ENCODE assay signal across 13 cellular contexts in the genomic region with DNA sequence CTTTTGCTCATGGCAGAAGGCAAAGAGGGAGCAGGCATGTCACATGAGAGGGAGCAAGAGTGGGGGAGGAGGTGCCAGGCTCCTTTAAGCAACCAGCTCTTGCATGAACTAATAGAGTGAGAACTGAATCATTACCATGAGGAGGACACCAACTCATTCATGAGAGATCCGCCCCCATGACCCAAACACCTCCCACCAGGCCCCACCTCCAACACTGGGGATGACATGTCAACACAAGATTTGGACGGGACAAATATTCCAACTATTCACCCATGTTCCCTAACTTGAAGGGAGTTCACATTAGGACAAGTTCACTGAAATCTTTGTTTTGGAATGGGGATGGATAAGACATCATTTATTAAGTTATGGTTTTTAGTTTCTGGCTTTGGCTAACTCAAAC.
"Had no signal": no experiment of that assay in that cellular context is flagged by ENCODE, and none has a peak within 500 bp of the region (broad histone marks: within the 10 kb centered on the region; RNA-seq: fewer than 3 reads in every experiment).

No MANE protein-coding gene starts in this region.

- H3K4me3 ChIP-seq: dorsolateral prefrontal cortex, esophagus squamous epithelium, pancreas, smooth muscle cell had no signal

- H3K36me3 ChIP-seq: brain microvascular endothelial cell, esophagus squamous epithelium, pancreas had no signal

- H3K27ac ChIP-seq: brain microvascular endothelial cell, dorsolateral prefrontal cortex, esophagus squamous epithelium, pancreas had no signal

- DNase-seq: activated CD8-positive, alpha-beta memory T cell treated with anti-CD3 and anti-CD28 coated beads, Interleukin-2, amount 10 ng/mL, durations not matched to agents 7 days and 5 days; activated effector memory CD4-positive, alpha-beta T cell treated with Interleukin-2 at 50 U/mL for 16 hours; activated T-cell treated with anti-CD3 and anti-CD28 coated beads, Interleukin-2, amount 50 U/mL, for 24 hours; brain microvascular endothelial cell; dorsolateral prefrontal cortex; esophagus squamous epithelium; left cardiac atrium; mesenchymal stem cell; pancreas; SIG-M5; trophoblast cell had no signal

- ATAC-seq: activated CD8-positive, alpha-beta memory T cell treated with anti-CD3 and anti-CD28 coated beads, Interleukin-2, amount 10 ng/mL, durations not matched to agents 7 days and 5 days; pancreas; stimulated activated effector memory CD8-positive, alpha-beta T cell treated with anti-CD3 and anti-CD28 coated beads, Interleukin-12 subunit alpha, Interleukin-12 subunit beta, amount 100 ng/mL, for 72 hours had no signal

- H3K27me3 ChIP-seq: brain microvascular endothelial cell, dorsolateral prefrontal cortex, esophagus squamous epithelium, pancreas had no signal

- H3K4me1 ChIP-seq: pancreas had no signal
